In the genomic region with DNA sequence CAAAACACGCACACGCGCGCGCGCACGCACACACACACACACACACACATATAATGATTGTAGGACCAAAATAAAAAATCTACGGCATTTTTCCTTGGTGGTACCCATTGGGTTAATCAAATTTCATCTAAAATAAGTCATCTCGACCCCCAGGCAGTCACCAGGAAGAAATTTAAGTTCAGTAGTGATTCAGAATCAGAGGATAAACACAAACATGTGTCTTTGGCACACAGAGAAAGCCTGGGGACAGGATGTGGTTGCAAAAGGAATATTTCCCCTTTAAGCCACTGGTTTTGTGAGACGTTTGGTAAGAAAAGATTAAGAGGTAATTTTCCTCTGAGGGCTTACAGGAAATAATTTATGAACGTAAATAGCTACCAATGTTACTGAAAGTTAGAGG, we compare ENCODE assay signal across 16 cellular contexts.
DNase-seq lines count a peak whose midpoint lies in the region; ATAC-seq and TF ChIP-seq lines count a peak whose summit lies in the region.
"Had no signal": no experiment of that assay in that cellular context is flagged by ENCODE, and none has a peak within 500 bp of the region (broad histone marks: within the 10 kb centered on the region; RNA-seq: fewer than 3 reads in every experiment).

No MANE protein-coding gene starts in this region.

- H3K27ac ChIP-seq in dorsolateral prefrontal cortex: no peak overlapping the region
- H3K27ac ChIP-seq: VCaP had no signal

- H3K4me3 ChIP-seq in AG09309 (ENCODE audit: control insufficient read depth, low read depth, low read length) (no peak overlapping the region), fibroblast of pulmonary artery (replicated peaks; ENCODE audit: low read depth, low read length) (no peak overlapping the region), dorsolateral prefrontal cortex (no peak overlapping the region)

- H3K9me3 Mint-ChIP-seq in activated T-cell treated with anti-CD3 and anti-CD28 coated beads, Interleukin-2, amount 50 U/mL, for 4 hours: peaks cover 5% of the 10 kb centered on the region
- H3K9me3 Mint-ChIP-seq: activated naive CD8-positive, alpha-beta T cell treated with anti-CD3 and anti-CD28 coated beads, Interleukin-2, amount 10 ng/mL, durations not matched to agents 7 days and 5 days; dendritic cell treated with granulocyte-macrophage colony-stimulating factor and Interleukin-4, amounts not matched to agents 40 ng/mL and 50 ng/mL, for 4 days had no signal

- no peaks in the 10 kb centered on the region for H3K27me3 ChIP-seq in dorsolateral prefrontal cortex

- ATAC-seq in activated T-cell treated with anti-CD3 and anti-CD28 coated beads, Interleukin-2, amount 50 U/mL, for 4 hours: no peak

- H3K27me3 Mint-ChIP-seq in activated T-cell treated with anti-CD3 and anti-CD28 coated beads, Interleukin-2, amount 50 U/mL, for 4 hours (ENCODE audit: low read depth): peaks cover 1% of the 10 kb centered on the region

- no peak for TF ChIP-seq CTCF in AG09309 (IDR thresholded peaks at IDR 0.05; ENCODE audit: control insufficient read depth, insufficient read depth, low read depth, low read length, missing control alignments)
- no peak for TF ChIP-seq CTCF in fibroblast of pulmonary artery (IDR thresholded peaks at IDR 0.05; ENCODE audit: low read length, missing control alignments)
- TF ChIP-seq CTCF in dorsolateral prefrontal cortex (IDR thresholded peaks at IDR 0.05 in 54 of 56, conservative IDR thresholded peaks at IDR 0.05 in 2 of 56; ENCODE audit: low read depth in 1 of 56, partially characterized antibody in 56 of 56): no peak

- no peak overlapping the region for H3K4me3 Mint-ChIP-seq in activated T-cell treated with anti-CD3 and anti-CD28 coated beads, Interleukin-2, amount 50 U/mL, for 4 hours
- H3K4me3 Mint-ChIP-seq: activated naive CD8-positive, alpha-beta T cell treated with anti-CD3 and anti-CD28 coated beads, Interleukin-2, amount 10 ng/mL, durations not matched to agents 7 days and 5 days; dendritic cell treated with granulocyte-macrophage colony-stimulating factor and Interleukin-4, amounts not matched to agents 40 ng/mL and 50 ng/mL, for 4 days had no signal

- no peaks in the 10 kb centered on the region for H3K36me3 Mint-ChIP-seq in activated T-cell treated with anti-CD3 and anti-CD28 coated beads, Interleukin-2, amount 50 U/mL, for 4 hours (ENCODE audit: insufficient read depth)
- H3K36me3 Mint-ChIP-seq: activated naive CD8-positive, alpha-beta T cell treated with anti-CD3 and anti-CD28 coated beads, Interleukin-2, amount 10 ng/mL, durations not matched to agents 7 days and 5 days had no signal

- DNase-seq in AG09309 (ENCODE audit: low read depth): peak; percentile 68
- DNase-seq in HS-5 (ENCODE audit: low read depth): peak; percentile 48
- peak; percentile 39 for DNase-seq in T1000 (lab: John Stamatoyannopoulos, UW)
- peak; percentile 49 for DNase-seq in fibroblast of pulmonary artery (ENCODE audit: low read depth)
- DNase-seq in activated T-cell treated with anti-CD3 and anti-CD28 coated beads, Interleukin-2, amount 50 U/mL, for 4 hours: no peak
- DNase-seq in NCI-H345 treated with DMSO at 0.1 percent for 48 hours (lab: John Stamatoyannopoulos, UW; ENCODE audit: unreplicated experiment): no peak
- DNase-seq in dorsolateral prefrontal cortex: no peak
- DNase-seq in ecto neural progenitor cell (ENCODE audit: low spot score): no peak
- DNase-seq: activated CD8-positive, alpha-beta memory T cell treated with anti-CD3 and anti-CD28 coated beads, Interleukin-2, amount 50 U/mL, for 4 hours; activated naive CD8-positive, alpha-beta T cell treated with anti-CD3 and anti-CD28 coated beads, Interleukin-2, amount 10 ng/mL, durations not matched to agents 7 days and 5 days; NCI-H1105 treated with DMSO at 0.1 percent for 48 hours; NCI-H510A; stimulated activated CD4-positive, alpha-beta T cell treated with anti-CD3 and anti-CD28 coated beads, Interleukin-4, amount 100 ng/mL, for 4 hours; stimulated activated naive CD4-positive, alpha-beta T cell had no signal

- intact Hi-C loops in dorsolateral prefrontal cortex (cut with DNase I): no loop called here

- no peaks in the 10 kb centered on the region for H3K4me1 Mint-ChIP-seq in activated T-cell treated with anti-CD3 and anti-CD28 coated beads, Interleukin-2, amount 50 U/mL, for 4 hours (ENCODE audit: low read depth)

Comparison
In these comparisons a context has a peak if more than half of its experiments do, and no peak if none do; other contexts are left out.
1. DNase-seq: peak in AG09309 (single experiment), HS-5 (single experiment), T1000 (single experiment) and fibroblast of pulmonary artery (single experiment); none in activated T-cell treated with anti-CD3 and anti-CD28 coated beads, Interleukin-2, amount 50 U/mL, for 4 hours (single experiment), NCI-H345 treated with DMSO at 0.1 percent for 48 hours (single experiment), dorsolateral prefrontal cortex (0 of 10) and ecto neural progenitor cell (single experiment).